10 cellular contexts compared by ENCODE assay signal in genomic region chr9:37412431-37413151, GRCh38. TPM values are rescaled to one million over a fixed set of nuclear protein-coding genes. Genes with fewer than 3 reads are reported as not detected.
DNase-seq lines count a peak whose midpoint lies in the region; ATAC-seq, FAIRE-seq and TF ChIP-seq lines count a peak whose summit lies in the region.
"Had no signal": no experiment of that assay in that cellular context is flagged by ENCODE, and none has a peak within 500 bp of the region (broad histone marks: within the 10 kb centered on the region; RNA-seq: fewer than 3 reads in every experiment).

No MANE protein-coding gene starts in this region.

- POLR2A ChIA-PET in RWPE1 (lab: Yijun Ruan, JAX; ENCODE audit: low non-redundant PET), result interaction anchor here (1.2 kb wide), 1 partner anchor 10 kb away, joined by 4 read pairs; the partner anchor contains the start of gene GRHPR

- no peak for DNase-seq in GM12891 (ENCODE audit: insufficient read length, low spot score)
- peak; percentile 73 for DNase-seq in RWPE1 (ENCODE audit: low spot score)
- DNase-seq in germinal center (ENCODE audit: low spot score), result peak; percentile 48
- DNase-seq in effector memory CD4-positive, alpha-beta T cell, result no peak
- no peak for DNase-seq in NCI-H1694 treated with DMSO at 0.1 percent for 48 hours (lab: John Stamatoyannopoulos, UW)
- DNase-seq: dorsolateral prefrontal cortex had no signal

- H3K9me3 ChIP-seq in skeletal muscle tissue (ENCODE audit: control insufficient read depth in 3 of 3, low read length in 3 of 3), result no peaks in the 10 kb centered on the region
- no peaks in the 10 kb centered on the region for H3K9me3 ChIP-seq in effector memory CD4-positive, alpha-beta T cell (ENCODE audit: control insufficient read depth, low read length)

- H3K27me3 ChIP-seq in skeletal muscle tissue (ENCODE audit: control insufficient read depth in 3 of 3, insufficient read depth in 3 of 3, low read length in 3 of 3), result no peaks in the 10 kb centered on the region
- no peaks in the 10 kb centered on the region for H3K27me3 ChIP-seq in effector memory CD4-positive, alpha-beta T cell (replicated peaks; ENCODE audit: control insufficient read depth, insufficient read depth, low read length, poor library complexity, severe bottlenecking)
- H3K27me3 ChIP-seq: dorsolateral prefrontal cortex had no signal

- peak overlapping the region in 1 of 3 donors; percentile 57 for H3K9ac ChIP-seq in skeletal muscle tissue (ENCODE audit: low read depth in 1 of 3, low read length in 3 of 3)
- H3K9ac ChIP-seq: KMS-11, parathyroid adenoma had no signal

- H3K27ac ChIP-seq in RWPE1, result peak overlapping the region; percentile 96
- peak overlapping the region; percentile 45 for H3K27ac ChIP-seq in skeletal muscle tissue (ENCODE audit: low read depth, low read length)
- no peak overlapping the region for H3K27ac ChIP-seq in effector memory CD4-positive, alpha-beta T cell (ENCODE audit: insufficient read depth, low read length, poor library complexity, severe bottlenecking)
- H3K27ac ChIP-seq: KMS-11, parathyroid adenoma had no signal

- H3K4me3 ChIP-seq in skeletal muscle tissue (ENCODE audit: low read length in 3 of 3), result peak overlapping the region; percentile 22 to 42 (median 38)
- H3K4me3 ChIP-seq in effector memory CD4-positive, alpha-beta T cell (ENCODE audit: insufficient read depth, low read depth, low read length, poor library complexity, severe bottlenecking), result no peak overlapping the region
- H3K4me3 ChIP-seq: dorsolateral prefrontal cortex had no signal

- no peak for ATAC-seq in GM18909 (IDR thresholded peaks at IDR 0.05; ENCODE audit: poor library complexity, unreplicated experiment)

- no peak for TF ChIP-seq CTCF in RWPE1 (conservative IDR thresholded peaks at IDR 0.05; ENCODE audit: low read depth)

- H3K36me3 ChIP-seq in skeletal muscle tissue (ENCODE audit: control insufficient read depth in 3 of 3, insufficient read depth in 3 of 3, low read length in 3 of 3), result no peaks in the 10 kb centered on the region
- H3K36me3 ChIP-seq in effector memory CD4-positive, alpha-beta T cell (ENCODE audit: control insufficient read depth, insufficient read depth, low read length), result no peaks in the 10 kb centered on the region

- CTCF ChIA-PET in RWPE1 (lab: Yijun Ruan, JAX), result interaction anchor here (0.5 to 0.7 kb wide), 2 partner anchors 35 to 130 kb away, joined by 3 read pairs; no protein-coding TSS in a partner anchor

- TF ChIP-seq POLR2A in GM12891 (IDR thresholded peaks at IDR 0.05; ENCODE audit: low read depth, low read length), result 0 out of 2 replicates have a peak, but pooled peaks have one; percentile 11

- H3K4me1 ChIP-seq in skeletal muscle tissue (ENCODE audit: control insufficient read depth in 3 of 3, insufficient read depth in 3 of 3, low read length in 3 of 3), result peaks cover 23 to 29% (median 25%) of the 10 kb centered on the region in 3 donors
- H3K4me1 ChIP-seq in effector memory CD4-positive, alpha-beta T cell (ENCODE audit: control insufficient read depth, insufficient read depth, low read length, poor library complexity, severe bottlenecking), result peaks cover 19% of the 10 kb centered on the region
- H3K4me1 ChIP-seq: parathyroid adenoma had no signal

- FAIRE-seq in GM12891 (lab: Jason Lieb, UNC), result peak; percentile 93

TF ChIP-seq in GM12891, 5 proteins besides CTCF, POLR2A, EP300 and RAD21:
- no peak for TF ChIP-seq POLR2AphosphoS5 (IDR thresholded peaks at IDR 0.05; ENCODE audit: low read depth, low read length)
- no peak for TF ChIP-seq PAX5 (IDR thresholded peaks at IDR 0.05; ENCODE audit: insufficient read depth, low read length, severe bottlenecking)
- no peak for TF ChIP-seq SPI1 (IDR thresholded peaks at IDR 0.05; ENCODE audit: low read depth, low read length)
- no peak for TF ChIP-seq POU2F2 (IDR thresholded peaks at IDR 0.05; ENCODE audit: low read depth, low read length)
- no peak for TF ChIP-seq TAF1 (IDR thresholded peaks at IDR 0.05; ENCODE audit: low read depth, low read length)

RNA-seq across cellular contexts. Expression of gene GRHPR, which starts 9.9 kb away (rescaled TPM):
- polyA plus RNA-seq in GM12891 (2012; ENCODE audit: low read depth, missing spikeins), result 156 TPM
- 99.2 TPM for total RNA-seq in skeletal muscle tissue

RNA-seq across cellular contexts. Expression of gene ZBTB5, which starts 52.7 kb away (rescaled TPM):
- 7.9 TPM for polyA plus RNA-seq in GM12891 (2012; ENCODE audit: low read depth, missing spikeins)
- 15.1 TPM for total RNA-seq in skeletal muscle tissue

Comparison
In these comparisons a context has a peak if more than half of its experiments do, and no peak if none do; other contexts are left out.
1. DNase-seq: peak in RWPE1 (single experiment) and germinal center (single experiment); none in GM12891 (single experiment), effector memory CD4-positive, alpha-beta T cell (0 of 3) and NCI-H1694 treated with DMSO at 0.1 percent for 48 hours (single experiment).